Comparison of ENCODE assay signal across 2 cellular contexts in genomic region chr1:32724678-32725594, GRCh38.
TF ChIP-seq lines count a peak whose summit lies in the region.

No MANE protein-coding gene starts in this region.

TF ChIP-seq in GM12878, 131 proteins besides CTCF, POLR2A, EP300 and RAD21:
- TF ChIP-seq PRDM15 (CRISPR knock-in tag; IDR thresholded peaks at IDR 0.05), result no peak
- TF ChIP-seq CBX5 (IDR thresholded peaks at IDR 0.05; ENCODE audit: low read depth), result no peak
- TF ChIP-seq TAF1 (IDR thresholded peaks at IDR 0.05; ENCODE audit: borderline replicate concordance, low read depth, low read length), result no peak
- no peak for TF ChIP-seq MYB (IDR thresholded peaks at IDR 0.05; ENCODE audit: borderline replicate concordance, low read depth, low read length)
- TF ChIP-seq TCF7 (IDR thresholded peaks at IDR 0.05; ENCODE audit: borderline replicate concordance), result no peak
- no peak for TF ChIP-seq HDAC6 (IDR thresholded peaks at IDR 0.05; ENCODE audit: unreplicated experiment)
- TF ChIP-seq MTA3 (IDR thresholded peaks at IDR 0.05; ENCODE audit: borderline replicate concordance, low read length), result no peak
- no peak for TF ChIP-seq SUZ12 (IDR thresholded peaks at IDR 0.05; ENCODE audit: unreplicated experiment)
- TF ChIP-seq ZBED1 (IDR thresholded peaks at IDR 0.05; ENCODE audit: borderline replicate concordance), result no peak
- TF ChIP-seq ETV6 (conservative IDR thresholded peaks at IDR 0.05 in 1 of 2, IDR thresholded peaks at IDR 0.05 in 1 of 2; ENCODE audit: borderline replicate concordance in 1 of 2, low read depth in 1 of 2), result no peak
- no peak for TF ChIP-seq HCFC1 (IDR thresholded peaks at IDR 0.05; ENCODE audit: low read length)
- no peak for TF ChIP-seq KLF5 (IDR thresholded peaks at IDR 0.05; ENCODE audit: partially characterized antibody)
- no peak for TF ChIP-seq GATAD2B (conservative IDR thresholded peaks at IDR 0.05; ENCODE audit: low read depth)
- TF ChIP-seq CBFB (IDR thresholded peaks at IDR 0.05; ENCODE audit: low read depth), result no peak
- no peak for TF ChIP-seq YBX1 (IDR thresholded peaks at IDR 0.05)
- no peak for TF ChIP-seq PML (IDR thresholded peaks at IDR 0.05; ENCODE audit: low read length)

TF ChIP-seq in HepG2, 621 proteins besides CTCF, POLR2A, EP300 and RAD21 (continues in another document):
- TF ChIP-seq MAFF (IDR thresholded peaks at IDR 0.05; ENCODE audit: low read depth, low read length), result peak; percentile 36; the same call in 1 of the 2 replicates
- TF ChIP-seq FOSL2 (CRISPR knock-in tag; IDR thresholded peaks at IDR 0.05), result 0 out of 2 replicates have a peak, but pooled peaks have one; percentile 25
- TF ChIP-seq CBX5 (CRISPR knock-in tag; IDR thresholded peaks at IDR 0.05; ENCODE audit: borderline replicate concordance), result no peak
- no peak for TF ChIP-seq PAX8 (CRISPR knock-in tag; IDR thresholded peaks at IDR 0.05; ENCODE audit: borderline replicate concordance)
- TF ChIP-seq ZNF138 (CRISPR knock-in tag; IDR thresholded peaks at IDR 0.05; ENCODE audit: low read depth), result no peak
- no peak for TF ChIP-seq HOMEZ (CRISPR knock-in tag; IDR thresholded peaks at IDR 0.05; ENCODE audit: low read depth)
- TF ChIP-seq PCBP2 (optimal IDR thresholded peaks at IDR 0.05; ENCODE audit: low read depth, low read length, poor library complexity, severe bottlenecking), result no peak
- TF ChIP-seq MAFG (CRISPR knock-in tag; IDR thresholded peaks at IDR 0.05), result no peak
- no peak for TF ChIP-seq PHF5A (CRISPR knock-in tag; IDR thresholded peaks at IDR 0.05; ENCODE audit: low read depth, unreplicated experiment)
- no peak for TF ChIP-seq ATF4 (CRISPR knock-in tag; IDR thresholded peaks at IDR 0.05)
- TF ChIP-seq ZNF776 (CRISPR knock-in tag; IDR thresholded peaks at IDR 0.05), result no peak
- TF ChIP-seq ARHGAP35 (CRISPR knock-in tag; IDR thresholded peaks at IDR 0.05; ENCODE audit: borderline replicate concordance), result no peak
- TF ChIP-seq ZNF777 (CRISPR knock-in tag; IDR thresholded peaks at IDR 0.05), result no peak
- TF ChIP-seq ZNF800 (CRISPR knock-in tag; IDR thresholded peaks at IDR 0.05), result no peak
- no peak for TF ChIP-seq ZNF781 (CRISPR knock-in tag; IDR thresholded peaks at IDR 0.05; ENCODE audit: borderline replicate concordance, not compliant biosample characterization)
- no peak for TF ChIP-seq SNRNP70 (IDR thresholded peaks at IDR 0.05; ENCODE audit: low read depth, low read length)
- TF ChIP-seq ZMAT5 (CRISPR knock-in tag; IDR thresholded peaks at IDR 0.05; ENCODE audit: borderline replicate concordance, low read depth), result no peak
- no peak for TF ChIP-seq SNAPC2 (CRISPR knock-in tag; IDR thresholded peaks at IDR 0.05)
- TF ChIP-seq NR2F1 (CRISPR knock-in tag; IDR thresholded peaks at IDR 0.05), result no peak
- TF ChIP-seq RNF219 (CRISPR knock-in tag; IDR thresholded peaks at IDR 0.05), result no peak
- TF ChIP-seq ZNF264 (CRISPR knock-in tag; IDR thresholded peaks at IDR 0.05), result no peak
- no peak for TF ChIP-seq ZNF160 (CRISPR knock-in tag; IDR thresholded peaks at IDR 0.05)
- TF ChIP-seq ZNF430 (CRISPR knock-in tag; IDR thresholded peaks at IDR 0.05), result no peak
- no peak for TF ChIP-seq CAMTA2 (CRISPR knock-in tag; IDR thresholded peaks at IDR 0.05; ENCODE audit: borderline replicate concordance)
- no peak for TF ChIP-seq ZNF256 (CRISPR knock-in tag; conservative IDR thresholded peaks at IDR 0.05)
- no peak for TF ChIP-seq KAT2B (IDR thresholded peaks at IDR 0.05; ENCODE audit: borderline replicate concordance, low read depth, low read length)
- no peak for TF ChIP-seq FOXO4 (CRISPR knock-in tag; conservative IDR thresholded peaks at IDR 0.05)
- TF ChIP-seq SRSF9 (IDR thresholded peaks at IDR 0.05; ENCODE audit: borderline replicate concordance, insufficient read depth, low read depth, low read length, poor library complexity, severe bottlenecking), result no peak
- no peak for TF ChIP-seq GRHL1 (CRISPR knock-in tag; conservative IDR thresholded peaks at IDR 0.05)
- TF ChIP-seq BHLHE40 (IDR thresholded peaks at IDR 0.05; ENCODE audit: low read length), result no peak
- peak; percentile 51; the same call in 1 of the 2 replicates for TF ChIP-seq TFAP4 (IDR thresholded peaks at IDR 0.05; ENCODE audit: borderline replicate concordance, low read depth)
- no peak for TF ChIP-seq ARID2 (CRISPR knock-in tag; IDR thresholded peaks at IDR 0.05; ENCODE audit: borderline replicate concordance)
- TF ChIP-seq PHF20 (CRISPR knock-in tag; IDR thresholded peaks at IDR 0.05), result no peak
- TF ChIP-seq ZNF772 (CRISPR knock-in tag; IDR thresholded peaks at IDR 0.05), result no peak
- no peak for TF ChIP-seq GATAD2A (CRISPR knock-in tag; IDR thresholded peaks at IDR 0.05)
- TF ChIP-seq SAP130 (CRISPR knock-in tag; IDR thresholded peaks at IDR 0.05; ENCODE audit: low read depth), result peak; percentile 20; the same call in 1 of the 2 replicates
- no peak for TF ChIP-seq NR3C1 (CRISPR knock-in tag; IDR thresholded peaks at IDR 0.05)
- TF ChIP-seq PRPF4 (IDR thresholded peaks at IDR 0.05; ENCODE audit: low read depth, low read length, poor library complexity, severe bottlenecking), result no peak
- TF ChIP-seq TSC22D2 (CRISPR knock-in tag; IDR thresholded peaks at IDR 0.05; ENCODE audit: borderline replicate concordance), result no peak
- TF ChIP-seq ZNF143 (CRISPR knock-in tag; IDR thresholded peaks at IDR 0.05), result no peak
- no peak for TF ChIP-seq ZNF687 (CRISPR knock-in tag; IDR thresholded peaks at IDR 0.05)
- no peak for TF ChIP-seq GTF2F1 (IDR thresholded peaks at IDR 0.05; ENCODE audit: low read length)
- peak; percentile 90 for TF ChIP-seq NFE2L2 (IDR thresholded peaks at IDR 0.05; ENCODE audit: low read length)
- TF ChIP-seq NFE2 (CRISPR knock-in tag; IDR thresholded peaks at IDR 0.05), result peak; percentile 87; the same call in 1 of the 2 replicates
- no peak for TF ChIP-seq ZFP36L1 (CRISPR knock-in tag; IDR thresholded peaks at IDR 0.05)
- TF ChIP-seq ZNF773 (CRISPR knock-in tag; IDR thresholded peaks at IDR 0.05; ENCODE audit: borderline replicate concordance), result no peak
- TF ChIP-seq TAF1 (CRISPR knock-in tag; IDR thresholded peaks at IDR 0.05), result no peak
